ENCODE assay signal across 9 cellular contexts in the genomic region with DNA sequence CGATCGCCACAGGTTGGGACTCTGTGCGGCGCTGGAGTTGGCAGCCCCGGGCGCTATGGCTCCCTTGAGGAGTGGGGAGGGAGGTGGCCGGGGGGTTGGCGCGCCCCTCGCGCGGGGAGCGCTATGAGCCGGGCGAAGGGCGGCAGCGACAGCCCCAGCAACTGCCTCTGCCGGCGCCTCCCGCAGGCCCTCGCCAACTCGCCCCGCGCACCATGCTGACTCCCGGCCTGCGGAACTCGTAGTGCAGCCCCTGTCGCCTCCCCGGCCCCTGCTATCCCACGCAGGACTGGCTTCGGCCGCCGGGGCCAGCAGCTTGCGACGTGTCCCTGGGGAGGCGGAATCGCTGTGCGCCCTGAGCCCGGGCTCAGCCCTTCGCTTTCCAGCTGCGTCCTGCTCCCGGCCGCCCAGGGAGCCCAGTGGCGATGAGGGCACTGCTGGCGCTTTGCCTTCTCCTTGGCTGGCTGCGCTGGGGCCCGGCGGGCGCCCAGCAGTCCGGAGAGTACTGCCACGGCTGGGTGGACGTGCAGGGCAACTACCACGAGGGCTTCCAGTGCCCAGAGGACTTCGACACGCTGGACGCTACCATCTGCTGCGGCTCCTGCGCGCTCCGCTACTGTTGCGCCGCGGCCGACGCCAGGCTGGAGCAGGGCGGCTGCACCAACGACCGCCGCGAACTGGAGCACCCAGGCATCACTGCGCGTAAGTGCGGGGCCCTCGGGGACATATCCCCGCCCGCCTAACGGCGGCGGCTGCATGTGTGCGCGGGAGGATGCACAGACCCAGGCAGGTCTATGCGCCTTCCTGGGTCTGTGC. TPM values are rescaled to one million over a fixed set of nuclear protein-coding genes. Genes with fewer than 3 reads are reported as not detected.
DNase-seq lines count a peak whose midpoint lies in the region; ATAC-seq and TF ChIP-seq lines count a peak whose summit lies in the region.
"Had no signal": no experiment of that assay in that cellular context is flagged by ENCODE, and none has a peak within 500 bp of the region (broad histone marks: within the 10 kb centered on the region; RNA-seq: fewer than 3 reads in every experiment).

No MANE protein-coding gene starts in this region.

- no peak for TF ChIP-seq CTCF in OCI-LY3 (IDR thresholded peaks at IDR 0.05; ENCODE audit: low read depth, low read length)
- no peak for TF ChIP-seq CTCF in upper lobe of right lung (IDR thresholded peaks at IDR 0.05)

- H3K4me3 Mint-ChIP-seq in dendritic cell treated with granulocyte-macrophage colony-stimulating factor and Interleukin-4, amounts not matched to agents 40 ng/mL and 50 ng/mL, for 4 days = peak overlapping the region; percentile 74

- H3K27me3 ChIP-seq in HAP-1 (ENCODE audit: low read depth) (no peaks in the 10 kb centered on the region), OCI-LY3 (ENCODE audit: low read depth, low read length) (peaks cover 5% of the 10 kb centered on the region; the same call in 1 of the 2 replicates), mesenchymal stem cell (ENCODE audit: control insufficient read depth in 1 of 2, insufficient read depth in 1 of 2, low read length in 2 of 2) (peaks cover 0 to 65% of the 10 kb centered on the region in 2 experiments), upper lobe of right lung (peaks cover 52% of the 10 kb centered on the region)

- H2BK15ac ChIP-seq in mesenchymal stem cell (ENCODE audit: low read depth, poor library complexity, severe bottlenecking) = peak overlapping the region; percentile 33

- peak overlapping the region; percentile 69 for H3K4me2 ChIP-seq in OCI-LY3 (ENCODE audit: low read length)
- peak overlapping the region; percentile 44 for H3K4me2 ChIP-seq in mesenchymal stem cell (ENCODE audit: low read length, poor library complexity, severe bottlenecking)

- no peak overlapping the region for H4K8ac ChIP-seq in mesenchymal stem cell (ENCODE audit: low read length)

- H2BK5ac ChIP-seq in mesenchymal stem cell (ENCODE audit: low read depth, low read length, poor library complexity, severe bottlenecking) = peak overlapping the region; percentile 91

- no peak overlapping the region for H2BK120ac ChIP-seq in mesenchymal stem cell (ENCODE audit: low read depth, low read length)

- H3K9me3 Mint-ChIP-seq in dendritic cell treated with granulocyte-macrophage colony-stimulating factor and Interleukin-4, amounts not matched to agents 40 ng/mL and 50 ng/mL, for 4 days = no peaks in the 10 kb centered on the region

- no peak overlapping the region for H3K27ac ChIP-seq in OCI-LY3 (ENCODE audit: low read length)
- peak overlapping the region; percentile 81 for H3K27ac ChIP-seq in mesenchymal stem cell (ENCODE audit: low read length, poor library complexity, severe bottlenecking)
- H3K27ac ChIP-seq in upper lobe of right lung = no peak overlapping the region
- H3K27ac ChIP-seq: 22Rv1 had no signal

- peaks cover 12% of the 10 kb centered on the region for H3K4me1 ChIP-seq in HAP-1
- peaks cover 15% of the 10 kb centered on the region for H3K4me1 ChIP-seq in OCI-LY3 (ENCODE audit: low read length)
- H3K4me1 ChIP-seq in mesenchymal stem cell (ENCODE audit: control insufficient read depth, insufficient read depth, low read depth, low read length) = peaks cover 8% of the 10 kb centered on the region
- H3K4me1 ChIP-seq in upper lobe of right lung = peaks cover 17% of the 10 kb centered on the region

- H2AFZ ChIP-seq in OCI-LY3 (ENCODE audit: low read depth, low read length) = peak overlapping the region; percentile 64
- no peak overlapping the region for H2AFZ ChIP-seq in mesenchymal stem cell (ENCODE audit: low read depth, low read length)

- in situ Hi-C loops in HAP-1 (cut with MboI; ENCODE audit: low sequenced_read_pairs) = loop anchor here (10.0 kb wide), 1 partner anchor 113 kb away; no protein-coding TSS in a partner anchor

- H3K14ac ChIP-seq in mesenchymal stem cell (ENCODE audit: low read length in 2 of 2) = no peak overlapping the region

- peaks cover 23% of the 10 kb centered on the region; the same call in 1 of the 2 replicates for H3K79me2 ChIP-seq in OCI-LY3 (ENCODE audit: low read length)

- no peaks in the 10 kb centered on the region for H4K20me1 ChIP-seq in OCI-LY3 (ENCODE audit: insufficient read depth, low read length)

- H4K91ac ChIP-seq in mesenchymal stem cell (ENCODE audit: low read length) = no peak overlapping the region

- no peak overlapping the region for H2BK12ac ChIP-seq in mesenchymal stem cell (ENCODE audit: low read length in 2 of 2)

- H3K23ac ChIP-seq in mesenchymal stem cell (ENCODE audit: low read length in 2 of 2) = no peak overlapping the region

- H3K79me1 ChIP-seq in mesenchymal stem cell (replicated peaks; ENCODE audit: low read length, poor library complexity, severe bottlenecking) = peaks cover 2% of the 10 kb centered on the region

- H3K36me3 ChIP-seq in HAP-1 (replicated peaks) (peaks cover 25% of the 10 kb centered on the region), OCI-LY3 (replicated peaks; ENCODE audit: low read depth, low read length) (peaks cover 4% of the 10 kb centered on the region), mesenchymal stem cell (ENCODE audit: control insufficient read depth in 1 of 2, insufficient read depth in 2 of 2, low read depth in 1 of 2, low read length in 2 of 2) (peaks cover 0 to 11% of the 10 kb centered on the region in 2 experiments), upper lobe of right lung (no peaks in the 10 kb centered on the region)

- H3K4me1 Mint-ChIP-seq in dendritic cell treated with granulocyte-macrophage colony-stimulating factor and Interleukin-4, amounts not matched to agents 40 ng/mL and 50 ng/mL, for 4 days (ENCODE audit: low read depth) = peaks cover 25% of the 10 kb centered on the region

- peak; percentile 49 for ATAC-seq in upper lobe of right lung

- H3K27ac Mint-ChIP-seq in dendritic cell treated with granulocyte-macrophage colony-stimulating factor and Interleukin-4, amounts not matched to agents 40 ng/mL and 50 ng/mL, for 4 days = no peak overlapping the region

- intact Hi-C loops in dendritic cell treated with granulocyte-macrophage colony-stimulating factor and Interleukin-4, amounts not matched to agents 40 ng/mL and 50 ng/mL, for 4 days (cut with micrococcal nuclease) = no loop called here
- intact Hi-C loops in upper lobe of right lung (cut with DNase I) = no loop called here

- H3K4me3 ChIP-seq in HAP-1 (peak overlapping the region; percentile 75), OCI-LY3 (ENCODE audit: low read length) (peak overlapping the region; percentile 81), mesenchymal stem cell (ENCODE audit: insufficient read depth in 1 of 2, low read depth in 1 of 2, low read length in 2 of 2) (peak overlapping the region; percentile 75 to 83), upper lobe of right lung (peak overlapping the region; percentile 55)

- 1% methylated on average over 80 of the region's 82 CpGs for WGBS in mesenchymal stem cell

- H3K27me3 Mint-ChIP-seq in dendritic cell treated with granulocyte-macrophage colony-stimulating factor and Interleukin-4, amounts not matched to agents 40 ng/mL and 50 ng/mL, for 4 days = peaks cover 79% of the 10 kb centered on the region

- no peak overlapping the region for H3K18ac ChIP-seq in mesenchymal stem cell (ENCODE audit: low read depth in 1 of 2, low read length in 2 of 2)

- peak overlapping the region; percentile 72 for H3K9ac ChIP-seq in OCI-LY3 (ENCODE audit: low read length)
- no peak overlapping the region for H3K9ac ChIP-seq in mesenchymal stem cell (ENCODE audit: low read length)

- no peak overlapping the region for H2AK5ac ChIP-seq in mesenchymal stem cell (ENCODE audit: low read length, severe bottlenecking)

- no peaks in the 10 kb centered on the region for H3K9me3 ChIP-seq in HAP-1
- H3K9me3 ChIP-seq in OCI-LY3 (ENCODE audit: insufficient read depth, low read length) = no peaks in the 10 kb centered on the region
- no peaks in the 10 kb centered on the region for H3K9me3 ChIP-seq in mesenchymal stem cell (ENCODE audit: control insufficient read depth, low read length)
- H3K9me3 ChIP-seq in upper lobe of right lung = no peaks in the 10 kb centered on the region

- H3K36me3 Mint-ChIP-seq in dendritic cell treated with granulocyte-macrophage colony-stimulating factor and Interleukin-4, amounts not matched to agents 40 ng/mL and 50 ng/mL, for 4 days (ENCODE audit: low read depth) = no peaks in the 10 kb centered on the region

- DNase-seq in DMS 273 (lab: John Stamatoyannopoulos, UW; ENCODE audit: unreplicated experiment) (peak; percentile 65), DMS 273 treated with DMSO at 0.1 percent for 48 hours (lab: John Stamatoyannopoulos, UW) (no peak), HAP-1 (ENCODE audit: low spot score in 2 of 2) (peak; percentile 38 to 67), mesenchymal stem cell (peak; percentile 51), upper lobe of right lung (no peak), NCI-H2107 treated with DMSO at 0.1 percent for 48 hours (lab: John Stamatoyannopoulos, UW; ENCODE audit: unreplicated experiment) (no peak)

- no peak overlapping the region for H3K4ac ChIP-seq in mesenchymal stem cell (ENCODE audit: low read depth in 1 of 2, low read length in 2 of 2)

RNA-seq across cellular contexts. Expression of a gene that starts 0.6 kb away (rescaled TPM):
- 1.1 TPM for polyA plus RNA-seq in mesenchymal stem cell (2013, experiment 1 of 2)
- 1.2 TPM for polyA plus RNA-seq in mesenchymal stem cell (2013, experiment 2 of 2)
- 5.8 TPM for total RNA-seq in upper lobe of right lung

Comparison
In these comparisons a context has a peak if more than half of its experiments do, and no peak if none do; other contexts are left out.
1. DNase-seq: peak in DMS 273 (single experiment), HAP-1 (2 of 2) and mesenchymal stem cell (single experiment); none in DMS 273 treated with DMSO at 0.1 percent for 48 hours (single experiment), upper lobe of right lung (single experiment) and NCI-H2107 treated with DMSO at 0.1 percent for 48 hours (single experiment).
2. Peak in every context shown above with its lines, with median percentiles within 50 percentile points of each other: H3K4me3 ChIP-seq.